In genomic region chr5:118520771-118521415, GRCh38 we compare ENCODE assay signal across 20 cellular contexts.
DNase-seq lines count a peak whose midpoint lies in the region; ATAC-seq and TF ChIP-seq lines count a peak whose summit lies in the region.
"Had no signal": no experiment of that assay in that cellular context is flagged by ENCODE, and none has a peak within 500 bp of the region (broad histone marks: within the 10 kb centered on the region; RNA-seq: fewer than 3 reads in every experiment).

No MANE protein-coding gene starts in this region.

- CTCF ChIA-PET in SK-N-SH (lab: Yijun Ruan, JAX), result interaction anchor here (0.7 kb wide), 1 partner anchor 14 kb away, joined by 4 read pairs; no protein-coding TSS in a partner anchor

- H3K4me3 ChIP-seq in SK-N-SH (ENCODE audit: low read depth in 2 of 2, low read length in 1 of 2), result no peak overlapping the region
- no peak overlapping the region for H3K4me3 ChIP-seq in left ventricle myocardium inferior
- H3K4me3 ChIP-seq: A549, BLaER1 had no signal

- H3K9me2 ChIP-seq in SK-N-SH, result no peaks in the 10 kb centered on the region

- H3K9me3 ChIP-seq in SK-N-SH (no peaks in the 10 kb centered on the region), left ventricle myocardium inferior (replicated peaks) (no peaks in the 10 kb centered on the region)
- H3K9me3 ChIP-seq: A549, BLaER1 had no signal

- WGBS in SK-N-SH (ENCODE audit: low lambda C conversion rate), result 13% methylated on average over 2 of the region's 3 CpGs

- H3K36me3 ChIP-seq in SK-N-SH (replicated peaks in 1 of 2; ENCODE audit: control insufficient read depth in 1 of 2, insufficient read depth in 2 of 2, low read length in 1 of 2), result no peaks in the 10 kb centered on the region
- H3K36me3 ChIP-seq in left ventricle myocardium inferior, result no peaks in the 10 kb centered on the region
- H3K36me3 ChIP-seq: BLaER1 had no signal

- no peak for TF ChIP-seq RAD21 in SK-N-SH (IDR thresholded peaks at IDR 0.05; ENCODE audit: low read length)

- TF ChIP-seq EP300 in SK-N-SH (IDR thresholded peaks at IDR 0.05; ENCODE audit: borderline replicate concordance in 1 of 2, low read depth in 1 of 2, low read length in 1 of 2), result no peak

- no peak overlapping the region for H3K4me2 ChIP-seq in SK-N-SH
- H3K4me2 ChIP-seq: A549, BLaER1 had no signal

- H3K4me1 ChIP-seq in SK-N-SH (ENCODE audit: control insufficient read depth in 1 of 2, insufficient read depth in 2 of 2, low read depth in 1 of 2, low read length in 1 of 2), result no peaks in the 10 kb centered on the region; a peak in 1 of 4 replicates
- peaks cover 15% of the 10 kb centered on the region for H3K4me1 ChIP-seq in left ventricle myocardium inferior
- H3K4me1 ChIP-seq: A549 had no signal

- intact Hi-C loops in left cardiac atrium (cut with DNase I), result no loop called here
- intact Hi-C loops in left ventricle myocardium inferior (cut with micrococcal nuclease), result no loop called here

- no peaks in the 10 kb centered on the region for H3K79me2 ChIP-seq in SK-N-SH (ENCODE audit: insufficient read depth)

- peak; percentile 10 for DNase-seq in SK-N-SH
- DNase-seq in left cardiac atrium, result no peak
- no peak for DNase-seq in left ventricle myocardium inferior
- peak; percentile 59 for DNase-seq in cerebellar cortex (ENCODE audit: low spot score)
- DNase-seq in NCI-H510A (lab: John Stamatoyannopoulos, UW), result no peak
- DNase-seq: AML-193; CD4-positive, alpha-beta memory T cell; DMS153; DMS79; GF-D8; GOT3; H7; HFFc6 had no signal

- H2AFZ ChIP-seq in SK-N-SH (ENCODE audit: low read depth), result no peak overlapping the region

- TF ChIP-seq CTCF in SK-N-SH (IDR thresholded peaks at IDR 0.05), result no peak
- no peak for TF ChIP-seq CTCF in left ventricle myocardium inferior (IDR thresholded peaks at IDR 0.05; ENCODE audit: borderline replicate concordance)

- POLR2A ChIA-PET in SK-N-SH (lab: Yijun Ruan, JAX), result no interaction called here

- H3K27me3 ChIP-seq in SK-N-SH (ENCODE audit: insufficient read depth), result no peaks in the 10 kb centered on the region
- no peaks in the 10 kb centered on the region for H3K27me3 ChIP-seq in left ventricle myocardium inferior (ENCODE audit: low read depth)
- H3K27me3 ChIP-seq: BLaER1 had no signal

- no peak for ATAC-seq in SK-N-SH treated with all-trans-retinoic acid at 6 μM for 48 hours
- ATAC-seq in left cardiac atrium, result peak; percentile 35 to 51
- ATAC-seq in activated CD4-positive, CD25-positive, alpha-beta regulatory T cell treated with anti-CD3 and anti-CD28 coated beads, Interleukin-2, amount 50 U/mL, for 24 hours, result no peak
- ATAC-seq: A549, HCT116, HepG2 had no signal

- no peaks in the 10 kb centered on the region for H4K20me1 ChIP-seq in SK-N-SH (ENCODE audit: insufficient read depth)
- H4K20me1 ChIP-seq: BLaER1 had no signal

- no peaks in the 10 kb centered on the region for H3F3A ChIP-seq in SK-N-SH (replicated peaks; ENCODE audit: insufficient read depth)

- no peak overlapping the region for H3K27ac ChIP-seq in SK-N-SH (ENCODE audit: low read depth in 2 of 2, low read length in 1 of 2)
- H3K27ac ChIP-seq in left ventricle myocardium inferior (replicated peaks), result no peak overlapping the region
- H3K27ac ChIP-seq: 22Rv1, A549, BLaER1 had no signal

- H3K9ac ChIP-seq in SK-N-SH, result no peak overlapping the region
- H3K9ac ChIP-seq: BLaER1 had no signal

TF ChIP-seq in SK-N-SH, 30 proteins besides CTCF, POLR2A, EP300 and RAD21:
- TF ChIP-seq GATA2 (CRISPR knock-in tag; IDR thresholded peaks at IDR 0.05), result peak; percentile 49
- TF ChIP-seq, protein P1, sequence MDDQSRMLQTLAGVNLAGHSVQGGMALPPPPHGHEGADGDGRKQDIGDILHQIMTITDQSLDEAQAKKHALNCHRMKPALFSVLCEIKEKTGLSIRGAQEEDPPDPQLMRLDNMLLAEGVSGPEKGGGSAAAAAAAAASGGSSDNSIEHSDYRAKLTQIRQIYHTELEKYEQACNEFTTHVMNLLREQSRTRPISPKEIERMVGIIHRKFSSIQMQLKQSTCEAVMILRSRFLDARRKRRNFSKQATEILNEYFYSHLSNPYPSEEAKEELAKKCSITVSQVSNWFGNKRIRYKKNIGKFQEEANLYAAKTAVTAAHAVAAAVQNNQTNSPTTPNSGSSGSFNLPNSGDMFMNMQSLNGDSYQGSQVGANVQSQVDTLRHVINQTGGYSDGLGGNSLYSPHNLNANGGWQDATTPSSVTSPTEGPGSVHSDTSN (IDR thresholded peaks at IDR 0.05), result no peak
TF ChIP-seq in SK-N-SH: peak in this region for 1.

TF ChIP-seq in SK-N-SH treated with all-trans-retinoic acid at 6 μM for 48 hours, 23 proteins besides CTCF, POLR2A, EP300 and RAD21:
- TF ChIP-seq PPARA (CRISPR knock-in tag; IDR thresholded peaks at IDR 0.05; ENCODE audit: borderline replicate concordance) (no peak), ESRRG (CRISPR knock-in tag; IDR thresholded peaks at IDR 0.05) (no peak), TSHZ2 (CRISPR knock-in tag; IDR thresholded peaks at IDR 0.05) (no peak), SNAI2 (CRISPR knock-in tag; IDR thresholded peaks at IDR 0.05) (no peak), ZNF70 (CRISPR knock-in tag; IDR thresholded peaks at IDR 0.05) (no peak), ARNTL (CRISPR knock-in tag; IDR thresholded peaks at IDR 0.05; ENCODE audit: borderline replicate concordance, low read depth) (no peak), ZNF8 (CRISPR knock-in tag; IDR thresholded peaks at IDR 0.05) (no peak), RARB (CRISPR knock-in tag; IDR thresholded peaks at IDR 0.05) (no peak), ZNF565 (CRISPR knock-in tag; conservative IDR thresholded peaks at IDR 0.05; ENCODE audit: low read depth) (no peak), ZFP3 (CRISPR knock-in tag; IDR thresholded peaks at IDR 0.05) (no peak), TCF4 (CRISPR knock-in tag; IDR thresholded peaks at IDR 0.05; ENCODE audit: borderline replicate concordance) (no peak), TOX (CRISPR knock-in tag; IDR thresholded peaks at IDR 0.05; ENCODE audit: borderline replicate concordance) (no peak), OSR1 (CRISPR knock-in tag; IDR thresholded peaks at IDR 0.05) (no peak), ZFP30 (CRISPR knock-in tag; IDR thresholded peaks at IDR 0.05) (no peak)
TF ChIP-seq in SK-N-SH treated with all-trans-retinoic acid at 6 μM for 48 hours: peak in this region for 0.

Comparison
In these comparisons a context has a peak if more than half of its experiments do, and no peak if none do; other contexts are left out.
1. DNase-seq: peak in SK-N-SH (single experiment) and cerebellar cortex (single experiment); none in left cardiac atrium (single experiment), left ventricle myocardium inferior (single experiment) and NCI-H510A (single experiment).
2. ATAC-seq: peak in left cardiac atrium (2 of 2); none in SK-N-SH treated with all-trans-retinoic acid at 6 μM for 48 hours (single experiment) and activated CD4-positive, CD25-positive, alpha-beta regulatory T cell treated with anti-CD3 and anti-CD28 coated beads, Interleukin-2, amount 50 U/mL, for 24 hours (0 of 2).